8 cellular contexts compared by ENCODE assay signal in genomic region chr14:75125617-75126016, GRCh38. TPM values are rescaled to one million over a fixed set of nuclear protein-coding genes. Genes with fewer than 3 reads are reported as not detected.
A peak's percentile ranks its signal among the peaks of the same experiment; 100 is the strongest.
DNase-seq lines count a peak whose midpoint lies in the region; ATAC-seq, FAIRE-seq and TF ChIP-seq lines count a peak whose summit lies in the region.

No MANE protein-coding gene starts in this region.

- 58 to 59% methylated on average over 4 to 5 of the region's 5 CpGs for WGBS in transverse colon (ENCODE audit: low coverage in 1 of 2), 2 donors
- 71 to 74% (median 73%) methylated on average over 5 of the region's 5 CpGs for WGBS in small intestine, 3 donors

- H3K4me3 ChIP-seq in iPS-20b (ENCODE audit: low read length) = peak overlapping the region; percentile 93
- H3K4me3 ChIP-seq in transverse colon = peak overlapping the region in 1 of 4 donors; percentile 80
- peak overlapping the region in 1 of 2 donors; percentile 95 for H3K4me3 ChIP-seq in small intestine (ENCODE audit: low read depth in 1 of 2, low read length in 2 of 2)

- no peaks in the 10 kb centered on the region for H3K27me3 ChIP-seq in iPS-20b (ENCODE audit: insufficient read depth, low read length)
- no peaks in the 10 kb centered on the region for H3K27me3 ChIP-seq in transverse colon
- no peaks in the 10 kb centered on the region for H3K27me3 ChIP-seq in small intestine (ENCODE audit: control insufficient read depth in 2 of 2, insufficient read depth in 2 of 2, low read length in 2 of 2)

- no peak overlapping the region for H3K27ac ChIP-seq in iPS-20b (ENCODE audit: low read length)
- H3K27ac ChIP-seq in transverse colon = peak overlapping the region in 3 of 4 donors; percentile 95 to 97 (median 96)
- peak overlapping the region in 1 of 2 donors; percentile 94 for H3K27ac ChIP-seq in small intestine (ENCODE audit: low read depth in 1 of 2, low read length in 1 of 2)

- H3K4me1 ChIP-seq in iPS-20b (ENCODE audit: insufficient read depth, low read length) = peaks cover 10% of the 10 kb centered on the region; the same call in 1 of the 2 replicates
- peaks cover 19 to 47% (median 27%) of the 10 kb centered on the region in 4 donors for H3K4me1 ChIP-seq in transverse colon
- peaks cover 0 to 7% of the 10 kb centered on the region in 2 donors for H3K4me1 ChIP-seq in small intestine (ENCODE audit: control insufficient read depth in 2 of 2, insufficient read depth in 1 of 2, low read depth in 1 of 2, low read length in 1 of 2)

- H3K9me3 ChIP-seq in iPS-20b (ENCODE audit: insufficient read depth, low read depth, low read length) (no peaks in the 10 kb centered on the region), transverse colon (no peaks in the 10 kb centered on the region), small intestine (ENCODE audit: control insufficient read depth, low read depth) (no peaks in the 10 kb centered on the region)

- peak overlapping the region; percentile 97 for H3K4me3 Mint-ChIP-seq in activated naive CD4-positive, alpha-beta T cell treated with anti-CD3 and anti-CD28 coated beads, Interleukin-2, amount 10 ng/mL, durations not matched to agents 7 days and 5 days
- peak overlapping the region; percentile 82 for H3K4me3 Mint-ChIP-seq in activated CD4-positive, alpha-beta memory T cell treated with anti-CD3 and anti-CD28 coated beads, Interleukin-2, amount 10 ng/mL, durations not matched to agents 7 days and 5 days

- FAIRE-seq in small intestine (lab: Jason Lieb, UNC) = no peak

- no peaks in the 10 kb centered on the region for H3K27me3 Mint-ChIP-seq in activated naive CD4-positive, alpha-beta T cell treated with anti-CD3 and anti-CD28 coated beads, Interleukin-2, amount 10 ng/mL, durations not matched to agents 7 days and 5 days
- no peaks in the 10 kb centered on the region for H3K27me3 Mint-ChIP-seq in activated CD4-positive, alpha-beta memory T cell treated with anti-CD3 and anti-CD28 coated beads, Interleukin-2, amount 10 ng/mL, durations not matched to agents 7 days and 5 days

- no peak for TF ChIP-seq CTCF in transverse colon (IDR thresholded peaks at IDR 0.05)

- peak overlapping the region; percentile 96 for H3K27ac Mint-ChIP-seq in activated naive CD4-positive, alpha-beta T cell treated with anti-CD3 and anti-CD28 coated beads, Interleukin-2, amount 10 ng/mL, durations not matched to agents 7 days and 5 days
- H3K27ac Mint-ChIP-seq in activated CD4-positive, alpha-beta memory T cell treated with anti-CD3 and anti-CD28 coated beads, Interleukin-2, amount 10 ng/mL, durations not matched to agents 7 days and 5 days = peak overlapping the region; percentile 86

- H3K36me3 ChIP-seq in iPS-20b (ENCODE audit: insufficient read depth, low read depth, low read length) (peaks cover 18% of the 10 kb centered on the region), transverse colon (peaks cover 0 to 2% (median 0%) of the 10 kb centered on the region in 4 donors), small intestine (ENCODE audit: control insufficient read depth in 2 of 2, insufficient read depth in 2 of 2, low read length in 2 of 2) (peaks cover 0 to 1% of the 10 kb centered on the region in 2 donors)

- TF ChIP-seq EP300 in transverse colon (IDR thresholded peaks at IDR 0.05; ENCODE audit: low read depth) = no peak

- CTCF ChIA-PET in activated naive CD4-positive, alpha-beta T cell treated with anti-CD3 and anti-CD28 coated beads, Interleukin-2, amount 10 ng/mL, durations not matched to agents 7 days and 5 days (lab: Charles Lee) = interaction anchor here (1.1 to 8.3 kb wide), 4 partner anchors 17 to 265 kb away, joined by 3 to 100 read pairs (median 6); no protein-coding TSS in a partner anchor
- CTCF ChIA-PET in activated CD4-positive, alpha-beta memory T cell treated with anti-CD3 and anti-CD28 coated beads, Interleukin-2, amount 10 ng/mL, durations not matched to agents 7 days and 5 days (lab: Charles Lee) = interaction anchor here (0.6 to 8.9 kb wide), 5 partner anchors 9 to 286 kb away, joined by 3 to 216 read pairs (median 4); no protein-coding TSS in a partner anchor

- POLR2A ChIA-PET in activated CD4-positive, alpha-beta memory T cell treated with anti-CD3 and anti-CD28 coated beads, Interleukin-2, amount 10 ng/mL, durations not matched to agents 7 days and 5 days (lab: Charles Lee) = interaction anchor here (0.9 to 3.5 kb wide), 20 partner anchors 8 to 416 kb away, joined by 3 to 23 read pairs (median 4); partner anchors contain the start of genes ACYP1, MLH3 and ZC2HC1C

- peaks cover 41% of the 10 kb centered on the region for H3K4me1 Mint-ChIP-seq in activated naive CD4-positive, alpha-beta T cell treated with anti-CD3 and anti-CD28 coated beads, Interleukin-2, amount 10 ng/mL, durations not matched to agents 7 days and 5 days
- peaks cover 43% of the 10 kb centered on the region for H3K4me1 Mint-ChIP-seq in activated CD4-positive, alpha-beta memory T cell treated with anti-CD3 and anti-CD28 coated beads, Interleukin-2, amount 10 ng/mL, durations not matched to agents 7 days and 5 days

- no peak for ATAC-seq in HG02571 (IDR thresholded peaks at IDR 0.05; ENCODE audit: unreplicated experiment)

- H3K9me3 Mint-ChIP-seq in activated naive CD4-positive, alpha-beta T cell treated with anti-CD3 and anti-CD28 coated beads, Interleukin-2, amount 10 ng/mL, durations not matched to agents 7 days and 5 days = no peaks in the 10 kb centered on the region
- H3K9me3 Mint-ChIP-seq in activated CD4-positive, alpha-beta memory T cell treated with anti-CD3 and anti-CD28 coated beads, Interleukin-2, amount 10 ng/mL, durations not matched to agents 7 days and 5 days = no peaks in the 10 kb centered on the region

- in situ Hi-C loops in transverse colon (cut with MboI; ENCODE audit: low pct_ligation_motif_present in 1 of 4, low pct_unique_long_range_greater_than_20kb in 1 of 4, low sequenced_read_pairs in 3 of 4) = loop anchor here in 2 of 4 donors (25.0 kb wide), 1 partner anchor 362 kb away; no protein-coding TSS in a partner anchor

- DNase-seq in activated naive CD4-positive, alpha-beta T cell treated with anti-CD3 and anti-CD28 coated beads, Interleukin-2, amount 10 ng/mL, durations not matched to agents 7 days and 5 days = no peak
- no peak for DNase-seq in activated naive CD4-positive, alpha-beta T cell treated with anti-CD3 and anti-CD28 coated beads, Interleukin-2, amount 50 U/mL, for 16 hours
- no peak for DNase-seq in activated CD4-positive, alpha-beta memory T cell treated with anti-CD3 and anti-CD28 coated beads, Interleukin-2, amount 10 ng/mL, durations not matched to agents 7 days and 5 days
- no peak for DNase-seq in transverse colon
- no peak for DNase-seq in NCI-H1092 treated with DMSO at 0.1 percent for 48 hours (lab: John Stamatoyannopoulos, UW)
- no peak for DNase-seq in small intestine

- no peak for TF ChIP-seq POLR2A in transverse colon (IDR thresholded peaks at IDR 0.05)

- peaks cover 31% of the 10 kb centered on the region for H3K36me3 Mint-ChIP-seq in activated naive CD4-positive, alpha-beta T cell treated with anti-CD3 and anti-CD28 coated beads, Interleukin-2, amount 10 ng/mL, durations not matched to agents 7 days and 5 days
- H3K36me3 Mint-ChIP-seq in activated CD4-positive, alpha-beta memory T cell treated with anti-CD3 and anti-CD28 coated beads, Interleukin-2, amount 10 ng/mL, durations not matched to agents 7 days and 5 days (ENCODE audit: low read depth) = peaks cover 30% of the 10 kb centered on the region

- H3K9ac ChIP-seq in iPS-20b (ENCODE audit: low read depth, low read length) = peak overlapping the region; percentile 93; the same call in 1 of the 2 replicates

- intact Hi-C loops in transverse colon (cut with DNase I; ENCODE audit: low total_unique reads) = no loop called here

RNA-seq across cellular contexts. Expression of gene NEK9, which starts 1.2 kb away (rescaled TPM):
- 10 to 100 TPM; 72.0 to 77.3 TPM for total RNA-seq in activated CD4-positive, alpha-beta memory T cell treated with anti-CD3 and anti-CD28 coated beads, Interleukin-2, amount 10 ng/mL, durations not matched to agents 7 days and 5 days
- total RNA-seq in transverse colon = 100 to 1,000 TPM in 1 of 4 donors, 10 to 100 TPM in 3; 24.4 to 121 (median 53.4) TPM
- polyA plus RNA-seq in small intestine = 10 to 100 TPM; 14.9 to 26.7 (median 23.7) TPM

RNA-seq across cellular contexts. Expression of gene TMED10, which starts 50.8 kb away (rescaled TPM):
- total RNA-seq in activated CD4-positive, alpha-beta memory T cell treated with anti-CD3 and anti-CD28 coated beads, Interleukin-2, amount 10 ng/mL, durations not matched to agents 7 days and 5 days = 100 to 1,000 TPM; 207 to 224 TPM
- 100 to 1,000 TPM in 3 of 4 donors, 10 to 100 TPM in 1; 70.3 to 255 (median 244) TPM for total RNA-seq in transverse colon
- 100 to 1,000 TPM in 1 of 3 donors, 10 to 100 TPM in 2; 26.4 to 260 (median 40.5) TPM for polyA plus RNA-seq in small intestine

RNA-seq across cellular contexts. Expression of gene ZC2HC1C, which starts 56.2 kb away (rescaled TPM):
- total RNA-seq in activated CD4-positive, alpha-beta memory T cell treated with anti-CD3 and anti-CD28 coated beads, Interleukin-2, amount 10 ng/mL, durations not matched to agents 7 days and 5 days = 1 to 10 TPM; 2.0 to 2.4 TPM
- total RNA-seq in transverse colon = 10 to 100 TPM in 1 of 4 donors, 1 to 10 TPM in 2, not detected in 1; 7.5 to 40.0 (median 8.1) TPM
- 10 to 100 TPM in 1 of 3 donors, 1 to 10 TPM in 2; 3.5 to 15.9 (median 8.6) TPM for polyA plus RNA-seq in small intestine
